ENCODE assay signal across 10 cellular contexts in genomic region chr2:42249887-42250286, GRCh38.
DNase-seq lines count a peak whose midpoint lies in the region; ATAC-seq, FAIRE-seq and TF ChIP-seq lines count a peak whose summit lies in the region.
"Had no signal": no experiment of that assay in that cellular context is flagged by ENCODE, and none has a peak within 500 bp of the region (broad histone marks: within the 10 kb centered on the region; RNA-seq: fewer than 3 reads in every experiment).

No MANE protein-coding gene starts in this region.

- no peak overlapping the region for H3K4me3 Mint-ChIP-seq in astrocyte (ENCODE audit: unreplicated experiment)
- H3K4me3 Mint-ChIP-seq: CD8-positive, alpha-beta T cell had no signal

- no peak for ATAC-seq in HG02938 (IDR thresholded peaks at IDR 0.05; ENCODE audit: unreplicated experiment)

- H3K36me3 ChIP-seq in astrocyte (ENCODE audit: insufficient read depth, low read length) (no peaks in the 10 kb centered on the region), uterus (no peaks in the 10 kb centered on the region)

- TF ChIP-seq CTCF in astrocyte (IDR thresholded peaks at IDR 0.05; ENCODE audit: insufficient read depth, low read depth, low read length): no peak
- TF ChIP-seq CTCF in uterus (IDR thresholded peaks at IDR 0.05): no peak

- intact Hi-C loops in uterus (cut with DNase I; ENCODE audit: low total_unique reads): loop anchor here (10.0 kb wide), 1 partner anchor 155 kb away; no protein-coding TSS in a partner anchor

- no peaks in the 10 kb centered on the region for H4K20me1 ChIP-seq in astrocyte (ENCODE audit: insufficient read depth, low read length)

- DNase-seq in COR-L47 (lab: John Stamatoyannopoulos, UW) (peak; percentile 92), NCI-H187 (lab: John Stamatoyannopoulos, UW) (peak; percentile 27 to 55), astrocyte (ENCODE audit: low read depth) (peak; percentile 45), lung microvascular endothelial cell (ENCODE audit: low read depth in 2 of 2) (peak; percentile 41 to 84), GF-D8 (lab: John Stamatoyannopoulos, UW) (no peak), uterus (no peak)
- DNase-seq in stimulated activated CD4-positive, alpha-beta T cell treated with anti-CD3 and anti-CD28 coated beads, Interleukin-1b, Interleukin-23, amount 100 ng/mL, for 48 hours: no peak
- DNase-seq: activated naive CD4-positive, alpha-beta T cell; CD8-positive, alpha-beta T cell had no signal

- no peak overlapping the region for H3K4me2 ChIP-seq in astrocyte (ENCODE audit: low read length)

- no peaks in the 10 kb centered on the region for H3K9me3 Mint-ChIP-seq in astrocyte (ENCODE audit: unreplicated experiment)
- H3K9me3 Mint-ChIP-seq: CD8-positive, alpha-beta T cell had no signal

- TF ChIP-seq POLR2A in uterus (IDR thresholded peaks at IDR 0.05): no peak

- peaks cover 3% of the 10 kb centered on the region for H3K79me2 ChIP-seq in astrocyte (ENCODE audit: insufficient read depth, low read length)

- no peak overlapping the region for H3K27ac ChIP-seq in astrocyte (ENCODE audit: low read depth, low read length)
- H3K27ac ChIP-seq in uterus: peak overlapping the region in 1 of 2 donors; percentile 52

- no peak for FAIRE-seq in astrocyte (lab: Jason Lieb, UNC)

- H3K27ac Mint-ChIP-seq in astrocyte (ENCODE audit: unreplicated experiment): no peak overlapping the region
- H3K27ac Mint-ChIP-seq: CD8-positive, alpha-beta T cell had no signal

- H3K27me3 Mint-ChIP-seq in astrocyte (ENCODE audit: low read depth, unreplicated experiment): no peaks in the 10 kb centered on the region

- peaks cover 9% of the 10 kb centered on the region for H3K36me3 Mint-ChIP-seq in astrocyte (ENCODE audit: low read depth, unreplicated experiment)

- H3K27me3 ChIP-seq in astrocyte (ENCODE audit: insufficient read depth, low read length): no peaks in the 10 kb centered on the region
- H3K27me3 ChIP-seq in uterus: no peaks in the 10 kb centered on the region

- H2AFZ ChIP-seq in astrocyte (ENCODE audit: low read depth, low read length): no peak overlapping the region

- H3K4me1 ChIP-seq in astrocyte (ENCODE audit: insufficient read depth, low read length): no peaks in the 10 kb centered on the region
- H3K4me1 ChIP-seq in uterus: no peaks in the 10 kb centered on the region

- no peak overlapping the region for H3K9ac ChIP-seq in astrocyte (ENCODE audit: low read length)

- peaks cover 13% of the 10 kb centered on the region for H3K4me1 Mint-ChIP-seq in astrocyte (ENCODE audit: low read depth, unreplicated experiment)

- no peaks in the 10 kb centered on the region for H3K9me3 ChIP-seq in astrocyte (ENCODE audit: insufficient read depth, low read depth, low read length)
- H3K9me3 ChIP-seq in uterus: no peaks in the 10 kb centered on the region

- H3K4me3 ChIP-seq in astrocyte (ENCODE audit: insufficient read depth, low read depth, low read length): no peak overlapping the region
- no peak overlapping the region for H3K4me3 ChIP-seq in uterus

Comparison
In these comparisons a context has a peak if more than half of its experiments do, and no peak if none do; other contexts are left out.
1. DNase-seq: peak in COR-L47 (single experiment), NCI-H187 (2 of 2), astrocyte (single experiment) and lung microvascular endothelial cell (2 of 2); none in GF-D8 (single experiment), uterus (0 of 2) and stimulated activated CD4-positive, alpha-beta T cell treated with anti-CD3 and anti-CD28 coated beads, Interleukin-1b, Interleukin-23, amount 100 ng/mL, for 48 hours (single experiment).